Comparison of ENCODE assay signal across 19 cellular contexts in genomic region chr10:69323622-69324021, GRCh38. TPM values are rescaled to one million over a fixed set of nuclear protein-coding genes. Genes with fewer than 3 reads are reported as not detected.
A peak's percentile ranks its signal among the peaks of the same experiment; 100 is the strongest.
DNase-seq lines count a peak whose midpoint lies in the region; ATAC-seq and TF ChIP-seq lines count a peak whose summit lies in the region.
"Had no signal": no experiment of that assay in that cellular context is flagged by ENCODE, and none has a peak within 500 bp of the region (broad histone marks: within the 10 kb centered on the region; RNA-seq: fewer than 3 reads in every experiment).

No MANE protein-coding gene starts in this region.

- TF ChIP-seq CTCF in heart right ventricle (IDR thresholded peaks at IDR 0.05), result no peak
- TF ChIP-seq CTCF in gastroesophageal sphincter (IDR thresholded peaks at IDR 0.05), result no peak
- no peak for TF ChIP-seq CTCF in vagina (IDR thresholded peaks at IDR 0.05)

- H3K27me3 Mint-ChIP-seq in T-cell, result no peaks in the 10 kb centered on the region
- H3K27me3 Mint-ChIP-seq in stimulated activated naive B cell treated with anti-CD40 and anti-IgM and Interleukin-4, amounts not matched to agents 10 μg/mL and 1 μg/mL and 100 μg/mL, for 72 hours, result no peaks in the 10 kb centered on the region

- TF ChIP-seq POLR2A in gastroesophageal sphincter (IDR thresholded peaks at IDR 0.05), result no peak
- no peak for TF ChIP-seq POLR2A in vagina (IDR thresholded peaks at IDR 0.05)

- H3K4me1 ChIP-seq in heart right ventricle, result peaks cover 9 to 89% (median 75%) of the 10 kb centered on the region in 9 donors
- peaks cover 3 to 88% (median 40%) of the 10 kb centered on the region in 3 donors for H3K4me1 ChIP-seq in gastroesophageal sphincter
- H3K4me1 ChIP-seq in vagina, result peaks cover 84% of the 10 kb centered on the region

- no peak overlapping the region for H3K4me3 ChIP-seq in heart right ventricle
- no peak overlapping the region for H3K4me3 ChIP-seq in gastroesophageal sphincter
- no peak overlapping the region for H3K4me3 ChIP-seq in vagina
- H3K4me3 ChIP-seq: colonic mucosa, hepatocyte, MG63, right lobe of liver, testis had no signal

- intact Hi-C loops in heart right ventricle (cut with DNase I), result loop anchor here in 4 of 10 donors (5.0 to 10.0 kb wide), 4 partner anchors 39 to 69 kb away; no protein-coding TSS in a partner anchor
- intact Hi-C loops in Right ventricle myocardium superior (cut with DNase I), result no loop called here
- intact Hi-C loops in vagina (cut with DNase I), result no loop called here

- no peak overlapping the region for H3K4me3 Mint-ChIP-seq in T-cell
- H3K4me3 Mint-ChIP-seq in stimulated activated naive B cell treated with anti-CD40 and anti-IgM and Interleukin-4, amounts not matched to agents 10 μg/mL and 1 μg/mL and 100 μg/mL, for 72 hours, result no peak overlapping the region

- TF ChIP-seq EP300 in gastroesophageal sphincter (IDR thresholded peaks at IDR 0.05), result no peak

- peaks cover 77 to 82% (median 79%) of the 10 kb centered on the region in 3 donors for H3K4me1 Mint-ChIP-seq in T-cell
- H3K4me1 Mint-ChIP-seq in stimulated activated naive B cell treated with anti-CD40 and anti-IgM and Interleukin-4, amounts not matched to agents 10 μg/mL and 1 μg/mL and 100 μg/mL, for 72 hours, result peaks cover 27 to 49% of the 10 kb centered on the region in 2 donors

- WGBS in heart right ventricle, 2 donors, result 45 to 56% methylated on average over 2 of the region's 2 CpGs
- WGBS in gastroesophageal sphincter (ENCODE audit: low coverage in 1 of 2), 2 donors, result no CpG with 5 or more reads among the region's 2 CpGs

- H3K9me3 ChIP-seq in heart right ventricle (no peaks in the 10 kb centered on the region), gastroesophageal sphincter (no peaks in the 10 kb centered on the region), vagina (no peaks in the 10 kb centered on the region)
- H3K9me3 ChIP-seq: colonic mucosa, MG63, right lobe of liver, testis had no signal

- CTCF ChIA-PET in T-cell (lab: Charles Lee), result no interaction called here

- H3K36me3 Mint-ChIP-seq in T-cell, result peaks cover 2% of the 10 kb centered on the region
- H3K36me3 Mint-ChIP-seq in stimulated activated naive B cell treated with anti-CD40 and anti-IgM and Interleukin-4, amounts not matched to agents 10 μg/mL and 1 μg/mL and 100 μg/mL, for 72 hours, result no peaks in the 10 kb centered on the region

- peak overlapping the region in 8 of 10 donors; percentile 1 to 58 (median 22) for H3K27ac ChIP-seq in heart right ventricle
- peak overlapping the region in 3 of 4 donors; percentile 42 to 53 (median 49) for H3K27ac ChIP-seq in gastroesophageal sphincter
- H3K27ac ChIP-seq in vagina, result no peak overlapping the region
- H3K27ac ChIP-seq: colonic mucosa, hepatocyte, right lobe of liver, testis had no signal

- peak overlapping the region; percentile 60 to 62 for H3K27ac Mint-ChIP-seq in T-cell
- peak overlapping the region; percentile 42 for H3K27ac Mint-ChIP-seq in stimulated activated naive B cell treated with anti-CD40 and anti-IgM and Interleukin-4, amounts not matched to agents 10 μg/mL and 1 μg/mL and 100 μg/mL, for 72 hours

- ATAC-seq in heart right ventricle (no peak), Right ventricle myocardium superior (ENCODE audit: poor library complexity) (no peak), T-cell (replicated peaks in 1 of 4) (no peak), gastroesophageal sphincter (no peak), GM21390 (IDR thresholded peaks at IDR 0.05; ENCODE audit: unreplicated experiment) (no peak)
- ATAC-seq in stimulated activated naive B cell treated with anti-CD40 and anti-IgM and Interleukin-4, amounts not matched to agents 10 μg/mL and 1 μg/mL and 100 μg/mL, for 72 hours (replicated peaks), result no peak
- ATAC-seq: HCT116, right lobe of liver had no signal

- no peaks in the 10 kb centered on the region for H3K27me3 ChIP-seq in heart right ventricle
- no peaks in the 10 kb centered on the region for H3K27me3 ChIP-seq in gastroesophageal sphincter
- no peaks in the 10 kb centered on the region for H3K27me3 ChIP-seq in vagina
- H3K27me3 ChIP-seq: colonic mucosa, hepatocyte, MG63, right lobe of liver, testis had no signal

- DNase-seq in heart right ventricle, result no peak
- no peak for DNase-seq in Right ventricle myocardium superior
- no peak for DNase-seq in T-cell
- DNase-seq in stimulated activated naive B cell treated with anti-CD40 and anti-IgM and Interleukin-4, amounts not matched to agents 10 μg/mL and 1 μg/mL and 100 μg/mL, for 72 hours, result no peak
- no peak for DNase-seq in NCI-H748 treated with DMSO at 0.1 percent for 48 hours (lab: John Stamatoyannopoulos, UW)
- no peak for DNase-seq in vagina (ENCODE audit: extremely low spot score in 2 of 2)
- DNase-seq: colonic mucosa; erythroblast; MG63; midbrain; NCI-H1694 treated with DMSO at 0.1 percent for 48 hours; NCI-H510A; right lobe of liver; stimulated activated CD4-positive, alpha-beta T cell treated with anti-CD3 and anti-CD28 coated beads, Interleukin-4, amount 100 ng/mL, for 1 hour; testis had no signal

- H3K9me3 Mint-ChIP-seq in T-cell, result no peaks in the 10 kb centered on the region
- H3K9me3 Mint-ChIP-seq in stimulated activated naive B cell treated with anti-CD40 and anti-IgM and Interleukin-4, amounts not matched to agents 10 μg/mL and 1 μg/mL and 100 μg/mL, for 72 hours, result no peaks in the 10 kb centered on the region

- H3K36me3 ChIP-seq in heart right ventricle (peaks cover 0 to 5% (median 0%) of the 10 kb centered on the region in 9 donors), gastroesophageal sphincter (no peaks in the 10 kb centered on the region), vagina (no peaks in the 10 kb centered on the region)
- H3K36me3 ChIP-seq: colonic mucosa, right lobe of liver had no signal

- POLR2A ChIA-PET in T-cell (lab: Charles Lee), result interaction anchor here (0.6 to 0.7 kb wide), 5 partner anchors 46 to 518 kb away, joined by 4 to 10 read pairs (median 5); partner anchors contain the start of gene HK1 (in 1 of the 2)

RNA-seq across cellular contexts. Expression of gene HK1, which starts 45.3 kb away (rescaled TPM):
- 100 to 1,000 TPM; 178 to 322 (median 239) TPM for total RNA-seq in heart right ventricle
- polyA plus RNA-seq in heart right ventricle, result 100 to 1,000 TPM in 1 of 2 donors, 10 to 100 TPM in 1; 51.9 to 161 TPM
- total RNA-seq in Right ventricle myocardium superior, result 168 TPM
- total RNA-seq in T-cell, result 10 to 100 TPM; 66.3 to 85.5 (median 83.6) TPM
- total RNA-seq in gastroesophageal sphincter, result 100 to 1,000 TPM in 3 of 4 donors, 10 to 100 TPM in 1; 92.5 to 216 (median 126) TPM
- total RNA-seq in vagina, result 106 TPM
